Comparison of ENCODE assay signal across 6 cellular contexts in the genomic region with DNA sequence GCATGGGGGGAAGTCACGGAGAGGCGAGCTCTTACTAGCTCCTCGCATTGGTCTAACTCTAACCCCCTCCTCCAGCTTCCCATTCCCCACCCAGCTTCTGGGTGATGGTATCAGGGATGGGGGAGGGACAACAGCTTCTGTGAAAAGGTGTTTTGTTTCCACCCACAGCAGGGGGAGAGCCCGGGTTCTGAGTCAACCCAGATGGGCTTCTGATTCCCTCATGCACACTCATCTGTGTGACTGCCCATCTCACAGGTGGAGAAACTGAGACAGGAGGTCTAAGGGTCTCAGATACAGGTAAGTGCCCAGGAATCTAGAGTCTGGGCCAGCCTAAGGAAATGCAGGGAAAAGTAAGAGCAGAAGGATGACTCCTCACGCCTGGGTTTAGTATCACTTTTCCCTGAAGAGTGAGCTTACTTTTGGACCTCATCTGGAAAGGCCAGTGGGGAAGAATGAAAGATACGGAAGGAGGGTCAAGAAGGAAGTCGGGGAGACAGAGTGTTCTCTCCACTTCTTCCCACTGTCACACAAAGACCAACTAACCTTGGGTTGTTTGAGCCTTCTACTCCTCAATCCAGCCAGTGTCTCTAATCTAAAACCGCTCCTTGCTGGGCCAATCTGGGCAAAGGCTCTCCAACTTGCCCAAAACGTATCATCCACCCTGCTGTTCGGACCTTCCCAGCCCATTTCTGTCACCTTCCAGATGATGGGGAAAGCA. TPM values are rescaled to one million over a fixed set of nuclear protein-coding genes. Genes with fewer than 3 reads are reported as not detected.
DNase-seq lines count a peak whose midpoint lies in the region; ATAC-seq and TF ChIP-seq lines count a peak whose summit lies in the region.

No MANE protein-coding gene starts in this region.

- no peak overlapping the region for H3K27ac Mint-ChIP-seq in T-cell
- peak overlapping the region; percentile 75 for H3K27ac Mint-ChIP-seq in stimulated activated memory B cell treated with anti-CD40 and anti-IgM and Interleukin-4, amounts not matched to agents 10 μg/mL and 1 μg/mL and 100 μg/mL, for 72 hours

- H3K9me3 Mint-ChIP-seq in T-cell: no peaks in the 10 kb centered on the region
- no peaks in the 10 kb centered on the region for H3K9me3 Mint-ChIP-seq in stimulated activated memory B cell treated with anti-CD40 and anti-IgM and Interleukin-4, amounts not matched to agents 10 μg/mL and 1 μg/mL and 100 μg/mL, for 72 hours

- TF ChIP-seq CTCF in fibroblast of mammary gland (conservative IDR thresholded peaks at IDR 0.05; ENCODE audit: control insufficient read depth, insufficient read depth, low read depth, low read length): no peak

- peak overlapping the region in 2 of 3 donors; percentile 28 to 97 for H3K4me3 Mint-ChIP-seq in T-cell
- H3K4me3 Mint-ChIP-seq in stimulated activated memory B cell treated with anti-CD40 and anti-IgM and Interleukin-4, amounts not matched to agents 10 μg/mL and 1 μg/mL and 100 μg/mL, for 72 hours: no peak overlapping the region

- ATAC-seq in T-cell (replicated peaks in 1 of 4): no peak
- ATAC-seq in stimulated activated memory B cell treated with anti-CD40 and anti-IgM and Interleukin-4, amounts not matched to agents 10 μg/mL and 1 μg/mL and 100 μg/mL, for 72 hours: no peak

- peaks cover 39 to 48% (median 42%) of the 10 kb centered on the region in 3 donors for H3K4me1 Mint-ChIP-seq in T-cell
- H3K4me1 Mint-ChIP-seq in stimulated activated memory B cell treated with anti-CD40 and anti-IgM and Interleukin-4, amounts not matched to agents 10 μg/mL and 1 μg/mL and 100 μg/mL, for 72 hours: peaks cover 51% of the 10 kb centered on the region

- CTCF ChIA-PET in T-cell (lab: Charles Lee): no interaction called here

- H3K27me3 Mint-ChIP-seq in T-cell: peaks cover 0 to 8% of the 10 kb centered on the region in 2 donors
- H3K27me3 Mint-ChIP-seq in stimulated activated memory B cell treated with anti-CD40 and anti-IgM and Interleukin-4, amounts not matched to agents 10 μg/mL and 1 μg/mL and 100 μg/mL, for 72 hours: peaks cover 58% of the 10 kb centered on the region

- POLR2A ChIA-PET in T-cell (lab: Charles Lee): no interaction called here

- DNase-seq in T-cell: no peak
- DNase-seq in fibroblast of mammary gland (ENCODE audit: low read depth): no peak
- DNase-seq in activated gamma-delta T cell treated with Interleukin-2 at 50 U/mL for 16 hours: no peak
- no peak for DNase-seq in NCI-H1092 treated with DMSO at 0.1 percent for 48 hours (lab: John Stamatoyannopoulos, UW)
- DNase-seq in ureter (ENCODE audit: low spot score): no peak

- H3K4me3 ChIP-seq in fibroblast of mammary gland (ENCODE audit: control insufficient read depth, low read depth, low read length): peak overlapping the region; percentile 83

- peaks cover 10% of the 10 kb centered on the region for H3K36me3 Mint-ChIP-seq in T-cell
- peaks cover 45% of the 10 kb centered on the region for H3K36me3 Mint-ChIP-seq in stimulated activated memory B cell treated with anti-CD40 and anti-IgM and Interleukin-4, amounts not matched to agents 10 μg/mL and 1 μg/mL and 100 μg/mL, for 72 hours

RNA-seq across cellular contexts. Expression of a gene that starts 3.1 kb away (rescaled TPM):
- total RNA-seq in T-cell (under 1 TPM; 0.25 to 0.82 (median 0.59) TPM), ureter (9.2 TPM)

RNA-seq across cellular contexts. Expression of a gene that starts 11.2 kb away (rescaled TPM):
- total RNA-seq in T-cell (10 to 100 TPM; 41.4 to 76.0 (median 63.1) TPM), ureter (29.5 TPM)

RNA-seq across cellular contexts. Expression of a gene that starts 28.7 kb away (rescaled TPM):
- 100 to 1,000 TPM; 387 to 543 (median 409) TPM for total RNA-seq in T-cell
- total RNA-seq in ureter: 396 TPM

RNA-seq across cellular contexts. Expression of a gene that starts 29.4 kb away (rescaled TPM):
- 1 to 10 TPM in 4 of 5 donors, under 1 TPM in 1; 0.86 to 2.9 (median 1.4) TPM for total RNA-seq in T-cell
- 7.1 TPM for total RNA-seq in ureter

RNA-seq across cellular contexts. Expression of a gene that starts 48.5 kb away (rescaled TPM):
- total RNA-seq in T-cell (1 to 10 TPM in 4 of 5 donors, under 1 TPM in 1; 0.68 to 8.9 (median 4.4) TPM), ureter (238 TPM)
